Comparison of ENCODE assay signal across 8 cellular contexts in genomic region chr16:23952128-23953041, GRCh38.
DNase-seq lines count a peak whose midpoint lies in the region; ATAC-seq and TF ChIP-seq lines count a peak whose summit lies in the region.

No MANE protein-coding gene starts in this region.

- H3K9me3 ChIP-seq in BLaER1 (no peaks in the 10 kb centered on the region), lower lobe of right lung (no peaks in the 10 kb centered on the region), upper lobe of right lung (no peaks in the 10 kb centered on the region), SJCRH30 (replicated peaks) (no peaks in the 10 kb centered on the region)

- TF ChIP-seq CTCF in lower lobe of right lung (IDR thresholded peaks at IDR 0.05) (no peak), upper lobe of right lung (IDR thresholded peaks at IDR 0.05) (no peak)

- intact Hi-C loops in lower lobe of right lung (cut with DNase I) (no loop called here), upper lobe of right lung (cut with DNase I) (no loop called here)

- H3K4me1 ChIP-seq in BLaER1, result peaks cover 28% of the 10 kb centered on the region
- H3K4me1 ChIP-seq in lower lobe of right lung, result peaks cover 14% of the 10 kb centered on the region
- H3K4me1 ChIP-seq in upper lobe of right lung, result no peaks in the 10 kb centered on the region
- H3K4me1 ChIP-seq in SJCRH30, result no peaks in the 10 kb centered on the region

- no peaks in the 10 kb centered on the region for H4K20me1 ChIP-seq in BLaER1

- no peaks in the 10 kb centered on the region for H3K27me3 ChIP-seq in BLaER1
- H3K27me3 ChIP-seq in lower lobe of right lung (ENCODE audit: low read depth), result no peaks in the 10 kb centered on the region
- no peaks in the 10 kb centered on the region for H3K27me3 ChIP-seq in upper lobe of right lung
- no peaks in the 10 kb centered on the region for H3K27me3 ChIP-seq in SJCRH30

- peak overlapping the region; percentile 11; the same call in 1 of the 2 replicates for H3K4me2 ChIP-seq in BLaER1

- H3K9ac ChIP-seq in BLaER1, result no peak overlapping the region

- no peak overlapping the region for H3K4me3 ChIP-seq in BLaER1
- H3K4me3 ChIP-seq in lower lobe of right lung, result no peak overlapping the region
- H3K4me3 ChIP-seq in upper lobe of right lung, result no peak overlapping the region
- H3K4me3 ChIP-seq in SJCRH30, result no peak overlapping the region

- H3K36me3 ChIP-seq in BLaER1 (no peaks in the 10 kb centered on the region), lower lobe of right lung (no peaks in the 10 kb centered on the region), upper lobe of right lung (no peaks in the 10 kb centered on the region), SJCRH30 (no peaks in the 10 kb centered on the region)

- DNase-seq in NCI-H2029 treated with DMSO at 0.1 percent for 48 hours (lab: John Stamatoyannopoulos, UW), result peak; percentile 45
- DNase-seq in activated naive CD4-positive, alpha-beta T cell treated with anti-CD3 and anti-CD28 coated beads, Interleukin-2, amount 50 U/mL, for 16 hours, result peak; percentile 66
- no peak for DNase-seq in lower lobe of right lung
- no peak for DNase-seq in upper lobe of right lung
- no peak for DNase-seq in SJCRH30

- H3K27ac ChIP-seq in BLaER1 (no peak overlapping the region), lower lobe of right lung (no peak overlapping the region), upper lobe of right lung (no peak overlapping the region), SJCRH30 (no peak overlapping the region)

- peak; percentile 44 to 72 for ATAC-seq in lower lobe of right lung
- ATAC-seq in upper lobe of right lung, result peak; percentile 84
- no peak for ATAC-seq in GM19324 (IDR thresholded peaks at IDR 0.05; ENCODE audit: low FRiP score, unreplicated experiment)
- ATAC-seq in HG03520 (IDR thresholded peaks at IDR 0.05; ENCODE audit: unreplicated experiment), result no peak

Comparison
In these comparisons a context has a peak if more than half of its experiments do, and no peak if none do; other contexts are left out.
1. DNase-seq: peak in NCI-H2029 treated with DMSO at 0.1 percent for 48 hours (single experiment) and activated naive CD4-positive, alpha-beta T cell treated with anti-CD3 and anti-CD28 coated beads, Interleukin-2, amount 50 U/mL, for 16 hours (single experiment); none in lower lobe of right lung (single experiment), upper lobe of right lung (single experiment) and SJCRH30 (0 of 2).
2. ATAC-seq: peak in lower lobe of right lung (2 of 2) and upper lobe of right lung (single experiment); none in GM19324 (single experiment) and HG03520 (single experiment).